Comparison of ENCODE assay signal across 8 cellular contexts in the genomic region with DNA sequence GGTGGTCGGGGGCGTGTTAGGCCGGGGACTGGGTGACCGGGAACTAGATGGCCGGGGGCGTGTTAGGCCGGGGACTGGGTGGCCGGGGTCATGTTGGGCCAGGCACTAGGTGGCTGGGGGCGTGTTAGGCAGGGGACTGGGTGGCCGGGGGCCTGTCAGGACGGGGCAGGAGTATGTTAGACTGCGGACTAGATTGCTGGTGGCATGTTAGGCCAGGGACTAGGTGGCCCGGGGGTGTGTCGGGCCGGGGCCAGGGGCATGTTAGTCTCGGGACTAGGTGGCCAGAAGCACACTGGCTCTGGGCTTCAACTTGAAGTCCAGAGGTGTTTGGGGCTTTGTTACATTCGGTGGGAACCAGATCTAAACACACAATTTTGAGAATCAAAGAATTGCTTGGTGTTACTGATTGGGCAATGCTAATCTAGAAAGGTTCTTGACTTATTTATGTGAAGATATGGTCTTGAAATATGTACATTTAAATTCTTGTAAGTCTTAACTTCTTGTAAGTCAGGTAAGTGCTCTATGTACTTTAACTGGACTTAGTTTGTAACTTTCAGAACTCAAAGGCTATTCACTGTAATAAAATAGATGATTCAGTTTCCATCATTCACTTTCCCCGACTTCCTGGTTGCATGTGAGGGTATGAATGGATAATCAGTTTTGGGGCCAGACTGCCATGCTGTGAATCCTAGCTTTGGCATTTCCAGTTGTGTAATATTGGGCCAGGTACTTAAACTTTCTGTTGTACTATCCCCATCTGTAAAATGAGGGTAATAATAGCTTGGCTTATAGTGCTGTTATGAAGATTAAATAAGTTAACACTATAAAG. TPM values are rescaled to one million over a fixed set of nuclear protein-coding genes. Genes with fewer than 3 reads are reported as not detected.
A peak's percentile ranks its signal among the peaks of the same experiment; 100 is the strongest.
DNase-seq lines count a peak whose midpoint lies in the region; ATAC-seq and TF ChIP-seq lines count a peak whose summit lies in the region.

No MANE protein-coding gene starts in this region.

- peaks cover 8% of the 10 kb centered on the region for H3K27me3 Mint-ChIP-seq in HFFc6 (ENCODE audit: insufficient read depth)

- peaks cover 34% of the 10 kb centered on the region for H3K4me1 Mint-ChIP-seq in HFFc6 (ENCODE audit: low read depth)

- peak overlapping the region; percentile 92 for H3K4me3 Mint-ChIP-seq in HFFc6

- TF ChIP-seq CTCF in HFFc6 (IDR thresholded peaks at IDR 0.05) (no peak), WI38 (IDR thresholded peaks at IDR 0.05; ENCODE audit: low read depth, low read length) (no peak), retinal pigment epithelial cell (conservative IDR thresholded peaks at IDR 0.05; ENCODE audit: low read depth, low read length) (no peak)

- peaks cover 13 to 55% (median 33%) of the 10 kb centered on the region in 11 experiments; a peak in 19 of 22 replicates for H4K20me1 ChIP-seq in BLaER1 treated with 17β-estradiol and CSF1 and Interleukin-3, amounts not matched to agents 10 nM and 100 nM

- no peaks in the 10 kb centered on the region for H3K27me3 ChIP-seq in BLaER1 treated with 17β-estradiol and CSF1 and Interleukin-3, amounts not matched to agents 10 nM and 100 nM

- H3K36me3 Mint-ChIP-seq in HFFc6 (ENCODE audit: low read depth), result no peaks in the 10 kb centered on the region

- ATAC-seq in Right ventricle myocardium superior (ENCODE audit: poor library complexity), result peak; percentile 1
- no peak for ATAC-seq in GM19397 (IDR thresholded peaks at IDR 0.05; ENCODE audit: unreplicated experiment)

- H3K9me3 ChIP-seq in BLaER1 treated with 17β-estradiol and CSF1 and Interleukin-3, amounts not matched to agents 10 nM and 100 nM (replicated peaks in 1 of 11), result peaks cover 0 to 9% (median 0%) of the 10 kb centered on the region in 11 experiments; a peak in 4 of 22 replicates

- H3K4me2 ChIP-seq in BLaER1 treated with 17β-estradiol and CSF1 and Interleukin-3, amounts not matched to agents 10 nM and 100 nM, result peak overlapping the region; percentile 88 to 99 (median 95)

- peak overlapping the region; percentile 78 to 98 (median 95) for H3K4me3 ChIP-seq in BLaER1 treated with 17β-estradiol and CSF1 and Interleukin-3, amounts not matched to agents 10 nM and 100 nM
- H3K4me3 ChIP-seq in WI38 (ENCODE audit: low read depth, low read length) (peak overlapping the region; percentile 82), retinal pigment epithelial cell (ENCODE audit: low read length) (peak overlapping the region; percentile 75)

- H3K36me3 ChIP-seq in BLaER1 treated with 17β-estradiol and CSF1 and Interleukin-3, amounts not matched to agents 10 nM and 100 nM, result peaks cover 0 to 24% (median 16%) of the 10 kb centered on the region in 11 experiments; a peak in 16 of 22 replicates

- intact Hi-C loops in Right ventricle myocardium superior (cut with DNase I), result no loop called here

- H3K27ac ChIP-seq in BLaER1 treated with 17β-estradiol and CSF1 and Interleukin-3, amounts not matched to agents 10 nM and 100 nM, result peak overlapping the region in 10 of 11 experiments; percentile 64 to 84 (median 82); a peak in 15 of 22 replicates

- peak overlapping the region; percentile 55 for H3K27ac Mint-ChIP-seq in HFFc6

- peak overlapping the region; percentile 77 to 95 (median 90) for H3K9ac ChIP-seq in BLaER1 treated with 17β-estradiol and CSF1 and Interleukin-3, amounts not matched to agents 10 nM and 100 nM

- DNase-seq in HFFc6 (peak; percentile 35), Right ventricle myocardium superior (no peak), retinal pigment epithelial cell (ENCODE audit: low read depth) (no peak), D341Med (ENCODE audit: low spot score) (no peak), NCI-H146 treated with DMSO at 0.1 percent for 48 hours (lab: John Stamatoyannopoulos, UW; ENCODE audit: unreplicated experiment) (no peak)

- H3K9me3 Mint-ChIP-seq in HFFc6, result no peaks in the 10 kb centered on the region

- peaks cover 11 to 32% (median 21%) of the 10 kb centered on the region in 10 experiments for H3K4me1 ChIP-seq in BLaER1 treated with 17β-estradiol and CSF1 and Interleukin-3, amounts not matched to agents 10 nM and 100 nM

RNA-seq across cellular contexts. Expression of a gene that starts 1.1 kb away (rescaled TPM):
- 100 to 1,000 TPM; 105 to 130 (median 118) TPM for total RNA-seq in HFFc6 (2021; fragmentation: NEBNext Ultra II Directional; extraction: Animal tissue kit (Norgen Biotek cat#: 25700))
- total RNA-seq in Right ventricle myocardium superior, result 26.1 TPM

RNA-seq across cellular contexts. Expression of a gene that starts 30.5 kb away (rescaled TPM):
- 1 to 10 TPM; 3.9 to 5.4 (median 4.8) TPM for total RNA-seq in HFFc6 (2021; fragmentation: NEBNext Ultra II Directional; extraction: Animal tissue kit (Norgen Biotek cat#: 25700))
- 6.3 TPM for total RNA-seq in Right ventricle myocardium superior

RNA-seq across cellular contexts. Expression of a gene that starts 48.8 kb away (rescaled TPM):
- total RNA-seq in HFFc6 (2021; fragmentation: NEBNext Ultra II Directional; extraction: Animal tissue kit (Norgen Biotek cat#: 25700)), result not detected
- not detected for total RNA-seq in Right ventricle myocardium superior
